ENCODE assay signal across 1 cellular context in the genomic region with DNA sequence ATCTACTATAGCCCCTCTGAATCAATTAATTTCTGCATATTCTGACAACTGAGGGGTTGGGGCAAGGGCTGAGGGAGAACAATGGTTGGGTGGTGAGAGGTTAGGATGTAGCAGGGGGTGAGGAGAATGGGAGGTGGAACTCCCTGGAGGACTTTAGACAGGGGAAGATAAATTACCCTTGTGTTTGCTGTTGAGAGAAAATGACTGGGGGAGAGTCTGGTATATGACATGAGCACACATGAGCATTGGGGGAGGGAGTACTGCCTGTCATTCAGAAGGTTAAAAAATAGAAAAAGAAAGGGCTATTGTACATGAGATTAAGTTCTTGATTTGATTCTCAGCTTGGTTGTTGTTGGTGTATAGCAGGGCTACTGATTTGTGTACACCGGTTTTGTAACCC.
TF ChIP-seq lines count a peak whose summit lies in the region.

No MANE protein-coding gene starts in this region.

TF ChIP-seq in IMR-90, 13 proteins besides CTCF, POLR2A, EP300 and RAD21:
- TF ChIP-seq RFX5 (IDR thresholded peaks at IDR 0.05; ENCODE audit: low read depth, low read length): no peak
- TF ChIP-seq FOS (IDR thresholded peaks at IDR 0.05; ENCODE audit: low read depth, low read length): no peak
- no peak for TF ChIP-seq ELK1 (IDR thresholded peaks at IDR 0.05; ENCODE audit: borderline replicate concordance, low read depth, low read length)
- no peak for TF ChIP-seq MAFK (IDR thresholded peaks at IDR 0.05; ENCODE audit: low read depth, low read length)
- no peak for TF ChIP-seq MAZ (IDR thresholded peaks at IDR 0.05; ENCODE audit: borderline replicate concordance, low read depth, low read length)
- no peak for TF ChIP-seq MXI1 (IDR thresholded peaks at IDR 0.05; ENCODE audit: borderline replicate concordance, low read depth, low read length)
- no peak for TF ChIP-seq RCOR1 (IDR thresholded peaks at IDR 0.05; ENCODE audit: insufficient replicate concordance, low read length)
- no peak for TF ChIP-seq CEBPB (IDR thresholded peaks at IDR 0.05; ENCODE audit: low read depth, low read length)
- TF ChIP-seq CHD1 (IDR thresholded peaks at IDR 0.05; ENCODE audit: low read depth, low read length): no peak
- TF ChIP-seq SMC3 (IDR thresholded peaks at IDR 0.05; ENCODE audit: low read depth, low read length): no peak
- no peak for TF ChIP-seq BHLHE40 (IDR thresholded peaks at IDR 0.05; ENCODE audit: low read depth, low read length)
- TF ChIP-seq NFE2L2 (IDR thresholded peaks at IDR 0.05; ENCODE audit: low read depth, low read length): no peak
- TF ChIP-seq USF2 (IDR thresholded peaks at IDR 0.05; ENCODE audit: low read depth, low read length): no peak
TF ChIP-seq in IMR-90: peak in this region for 0.
